In the genomic region with DNA sequence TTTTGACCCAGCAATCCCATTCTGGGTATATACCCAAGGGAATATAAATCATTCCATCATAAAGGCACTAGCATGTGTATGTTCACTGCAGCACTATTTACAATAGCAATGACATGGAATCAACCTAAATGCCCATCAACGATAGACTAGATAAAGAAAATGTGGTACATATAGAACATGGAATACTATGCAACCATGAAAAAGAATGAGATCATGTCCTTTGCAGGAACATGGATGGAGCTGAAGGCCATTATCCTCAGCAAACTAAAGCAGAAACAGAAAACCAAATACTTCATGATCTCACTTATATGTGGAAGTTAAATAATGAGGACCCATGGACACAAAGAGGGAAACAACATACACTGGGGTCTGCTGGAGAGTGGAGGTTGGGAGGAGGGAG, we compare ENCODE assay signal across 1 cellular context.
TF ChIP-seq lines count a peak whose summit lies in the region.

No MANE protein-coding gene starts in this region.

TF ChIP-seq in SK-N-SH, 30 proteins besides CTCF, POLR2A, EP300 and RAD21 (continued from another document):
- TF ChIP-seq POLR2AphosphoS5 (IDR thresholded peaks at IDR 0.05; ENCODE audit: low read depth, low read length) (no peak), SIN3A (IDR thresholded peaks at IDR 0.05; ENCODE audit: borderline replicate concordance, low read depth, low read length) (no peak), ELF1 (IDR thresholded peaks at IDR 0.05) (no peak), FOSL2 (IDR thresholded peaks at IDR 0.05; ENCODE audit: borderline replicate concordance, low read depth) (no peak)
